1 cellular context compared by ENCODE assay signal in the genomic region with DNA sequence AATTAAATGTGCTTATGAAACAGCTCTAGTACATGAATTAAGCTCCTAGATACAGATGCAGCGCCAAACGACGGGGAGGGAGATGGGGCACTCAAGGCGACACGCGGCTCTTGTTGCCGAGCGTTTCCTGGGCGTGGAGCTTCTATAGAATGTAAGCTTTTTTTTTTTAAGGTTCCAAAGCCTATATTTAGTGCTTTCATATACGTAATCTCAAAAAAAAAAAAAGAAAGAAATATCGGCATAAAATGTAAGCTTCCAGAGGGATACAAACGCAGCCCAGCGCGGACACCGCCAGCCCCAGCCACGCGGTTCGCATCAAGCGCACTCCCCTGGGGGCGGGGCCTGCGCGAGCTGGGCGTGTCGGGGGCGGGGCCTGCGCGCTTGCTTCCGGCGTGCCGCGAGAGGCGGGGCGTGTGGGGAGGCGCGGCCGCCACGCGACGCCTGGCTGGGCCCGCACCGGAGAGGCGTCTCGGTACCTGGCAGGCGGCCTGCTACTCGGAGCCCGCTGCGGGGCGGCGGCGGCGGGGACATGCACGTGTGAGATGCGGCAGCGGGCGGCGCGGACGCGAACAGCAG.
TF ChIP-seq lines count a peak whose summit lies in the region.

A gene with protein sequence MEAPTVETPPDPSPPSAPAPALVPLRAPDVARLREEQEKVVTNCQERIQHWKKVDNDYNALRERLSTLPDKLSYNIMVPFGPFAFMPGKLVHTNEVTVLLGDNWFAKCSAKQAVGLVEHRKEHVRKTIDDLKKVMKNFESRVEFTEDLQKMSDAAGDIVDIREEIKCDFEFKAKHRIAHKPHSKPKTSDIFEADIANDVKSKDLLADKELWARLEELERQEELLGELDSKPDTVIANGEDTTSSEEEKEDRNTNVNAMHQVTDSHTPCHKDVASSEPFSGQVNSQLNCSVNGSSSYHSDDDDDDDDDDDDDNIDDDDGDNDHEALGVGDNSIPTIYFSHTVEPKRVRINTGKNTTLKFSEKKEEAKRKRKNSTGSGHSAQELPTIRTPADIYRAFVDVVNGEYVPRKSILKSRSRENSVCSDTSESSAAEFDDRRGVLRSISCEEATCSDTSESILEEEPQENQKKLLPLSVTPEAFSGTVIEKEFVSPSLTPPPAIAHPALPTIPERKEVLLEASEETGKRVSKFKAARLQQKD (plus strand): TSS at position 412 of the 576 bp plus-strand sequence. CDS start 309 bp downstream, outside the sequence.

TF ChIP-seq in HepG2, 621 proteins besides CTCF, POLR2A, EP300 and RAD21 (continued from another document and continues in another):
- TF ChIP-seq, protein P1, sequence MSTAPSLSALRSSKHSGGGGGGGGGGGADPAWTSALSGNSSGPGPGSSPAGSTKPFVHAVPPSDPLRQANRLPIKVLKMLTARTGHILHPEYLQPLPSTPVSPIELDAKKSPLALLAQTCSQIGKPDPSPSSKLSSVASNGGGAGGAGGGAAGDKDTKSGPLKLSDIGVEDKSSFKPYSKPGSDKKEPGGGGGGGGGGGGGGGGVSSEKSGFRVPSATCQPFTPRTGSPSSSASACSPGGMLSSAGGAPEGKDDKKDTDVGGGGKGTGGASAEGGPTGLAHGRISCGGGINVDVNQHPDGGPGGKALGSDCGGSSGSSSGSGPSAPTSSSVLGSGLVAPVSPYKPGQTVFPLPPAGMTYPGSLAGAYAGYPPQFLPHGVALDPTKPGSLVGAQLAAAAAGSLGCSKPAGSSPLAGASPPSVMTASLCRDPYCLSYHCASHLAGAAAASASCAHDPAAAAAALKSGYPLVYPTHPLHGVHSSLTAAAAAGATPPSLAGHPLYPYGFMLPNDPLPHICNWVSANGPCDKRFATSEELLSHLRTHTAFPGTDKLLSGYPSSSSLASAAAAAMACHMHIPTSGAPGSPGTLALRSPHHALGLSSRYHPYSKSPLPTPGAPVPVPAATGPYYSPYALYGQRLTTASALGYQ (CRISPR knock-in tag; IDR thresholded peaks at IDR 0.05), result no peak
- no peak for TF ChIP-seq NR2F2 (IDR thresholded peaks at IDR 0.05; ENCODE audit: borderline replicate concordance, low read depth)
- no peak for TF ChIP-seq ZNF138 (CRISPR knock-in tag; IDR thresholded peaks at IDR 0.05; ENCODE audit: low read depth)
- 0 out of 2 replicates have a peak, but pooled peaks have one; percentile 24 for TF ChIP-seq ZNF777 (CRISPR knock-in tag; IDR thresholded peaks at IDR 0.05)
- TF ChIP-seq TOE1 (CRISPR knock-in tag; IDR thresholded peaks at IDR 0.05), result no peak
- 0 out of 2 replicates have a peak, but pooled peaks have one; percentile 27 for TF ChIP-seq RFXAP (CRISPR knock-in tag; IDR thresholded peaks at IDR 0.05; ENCODE audit: borderline replicate concordance)
- TF ChIP-seq ATAD3A (CRISPR knock-in tag; IDR thresholded peaks at IDR 0.05), result no peak
- TF ChIP-seq, protein P2, sequence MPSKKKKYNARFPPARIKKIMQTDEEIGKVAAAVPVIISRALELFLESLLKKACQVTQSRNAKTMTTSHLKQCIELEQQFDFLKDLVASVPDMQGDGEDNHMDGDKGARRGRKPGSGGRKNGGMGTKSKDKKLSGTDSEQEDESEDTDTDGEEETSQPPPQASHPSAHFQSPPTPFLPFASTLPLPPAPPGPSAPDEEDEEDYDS (CRISPR knock-in tag; IDR thresholded peaks at IDR 0.05), result peak; percentile 54; the same call in 1 of the 2 replicates
- TF ChIP-seq ASH2L (IDR thresholded peaks at IDR 0.05; ENCODE audit: insufficient read length, low read depth, low read length), result peak; percentile 13
- peak; percentile 83 for TF ChIP-seq POLR2AphosphoS5 (IDR thresholded peaks at IDR 0.05; ENCODE audit: low read depth, low read length)
- TF ChIP-seq ELF3 (CRISPR knock-in tag; IDR thresholded peaks at IDR 0.05), result peak; percentile 46; the same call in 1 of the 2 replicates
- peak; percentile 24; the same call in 1 of the 2 replicates for TF ChIP-seq BHLHE40 (IDR thresholded peaks at IDR 0.05; ENCODE audit: low read length)
- TF ChIP-seq, protein P3, sequence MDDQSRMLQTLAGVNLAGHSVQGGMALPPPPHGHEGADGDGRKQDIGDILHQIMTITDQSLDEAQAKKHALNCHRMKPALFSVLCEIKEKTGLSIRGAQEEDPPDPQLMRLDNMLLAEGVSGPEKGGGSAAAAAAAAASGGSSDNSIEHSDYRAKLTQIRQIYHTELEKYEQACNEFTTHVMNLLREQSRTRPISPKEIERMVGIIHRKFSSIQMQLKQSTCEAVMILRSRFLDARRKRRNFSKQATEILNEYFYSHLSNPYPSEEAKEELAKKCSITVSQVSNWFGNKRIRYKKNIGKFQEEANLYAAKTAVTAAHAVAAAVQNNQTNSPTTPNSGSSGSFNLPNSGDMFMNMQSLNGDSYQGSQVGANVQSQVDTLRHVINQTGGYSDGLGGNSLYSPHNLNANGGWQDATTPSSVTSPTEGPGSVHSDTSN (CRISPR knock-in tag; IDR thresholded peaks at IDR 0.05; ENCODE audit: borderline replicate concordance), result no peak
- TF ChIP-seq, protein P4, sequence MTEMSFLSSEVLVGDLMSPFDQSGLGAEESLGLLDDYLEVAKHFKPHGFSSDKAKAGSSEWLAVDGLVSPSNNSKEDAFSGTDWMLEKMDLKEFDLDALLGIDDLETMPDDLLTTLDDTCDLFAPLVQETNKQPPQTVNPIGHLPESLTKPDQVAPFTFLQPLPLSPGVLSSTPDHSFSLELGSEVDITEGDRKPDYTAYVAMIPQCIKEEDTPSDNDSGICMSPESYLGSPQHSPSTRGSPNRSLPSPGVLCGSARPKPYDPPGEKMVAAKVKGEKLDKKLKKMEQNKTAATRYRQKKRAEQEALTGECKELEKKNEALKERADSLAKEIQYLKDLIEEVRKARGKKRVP (CRISPR knock-in tag; IDR thresholded peaks at IDR 0.05), result no peak
- TF ChIP-seq ZNF230 (CRISPR knock-in tag; IDR thresholded peaks at IDR 0.05), result no peak
- TF ChIP-seq ISX (CRISPR knock-in tag; conservative IDR thresholded peaks at IDR 0.05), result no peak
- TF ChIP-seq PTBP1 (IDR thresholded peaks at IDR 0.05; ENCODE audit: low read depth, low read length, poor library complexity, severe bottlenecking), result no peak
- TF ChIP-seq, protein P5, sequence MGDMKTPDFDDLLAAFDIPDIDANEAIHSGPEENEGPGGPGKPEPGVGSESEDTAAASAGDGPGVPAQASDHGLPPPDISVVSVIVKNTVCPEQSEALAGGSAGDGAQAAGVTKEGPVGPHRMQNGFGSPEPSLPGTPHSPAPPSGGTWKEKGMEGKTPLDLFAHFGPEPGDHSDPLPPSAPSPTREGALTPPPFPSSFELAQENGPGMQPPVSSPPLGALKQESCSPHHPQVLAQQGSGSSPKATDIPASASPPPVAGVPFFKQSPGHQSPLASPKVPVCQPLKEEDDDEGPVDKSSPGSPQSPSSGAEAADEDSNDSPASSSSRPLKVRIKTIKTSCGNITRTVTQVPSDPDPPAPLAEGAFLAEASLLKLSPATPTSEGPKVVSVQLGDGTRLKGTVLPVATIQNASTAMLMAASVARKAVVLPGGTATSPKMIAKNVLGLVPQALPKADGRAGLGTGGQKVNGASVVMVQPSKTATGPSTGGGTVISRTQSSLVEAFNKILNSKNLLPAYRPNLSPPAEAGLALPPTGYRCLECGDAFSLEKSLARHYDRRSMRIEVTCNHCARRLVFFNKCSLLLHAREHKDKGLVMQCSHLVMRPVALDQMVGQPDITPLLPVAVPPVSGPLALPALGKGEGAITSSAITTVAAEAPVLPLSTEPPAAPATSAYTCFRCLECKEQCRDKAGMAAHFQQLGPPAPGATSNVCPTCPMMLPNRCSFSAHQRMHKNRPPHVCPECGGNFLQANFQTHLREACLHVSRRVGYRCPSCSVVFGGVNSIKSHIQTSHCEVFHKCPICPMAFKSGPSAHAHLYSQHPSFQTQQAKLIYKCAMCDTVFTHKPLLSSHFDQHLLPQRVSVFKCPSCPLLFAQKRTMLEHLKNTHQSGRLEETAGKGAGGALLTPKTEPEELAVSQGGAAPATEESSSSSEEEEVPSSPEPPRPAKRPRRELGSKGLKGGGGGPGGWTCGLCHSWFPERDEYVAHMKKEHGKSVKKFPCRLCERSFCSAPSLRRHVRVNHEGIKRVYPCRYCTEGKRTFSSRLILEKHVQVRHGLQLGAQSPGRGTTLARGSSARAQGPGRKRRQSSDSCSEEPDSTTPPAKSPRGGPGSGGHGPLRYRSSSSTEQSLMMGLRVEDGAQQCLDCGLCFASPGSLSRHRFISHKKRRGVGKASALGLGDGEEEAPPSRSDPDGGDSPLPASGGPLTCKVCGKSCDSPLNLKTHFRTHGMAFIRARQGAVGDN (CRISPR knock-in tag; IDR thresholded peaks at IDR 0.05), result peak; percentile 68
- TF ChIP-seq, protein P6, sequence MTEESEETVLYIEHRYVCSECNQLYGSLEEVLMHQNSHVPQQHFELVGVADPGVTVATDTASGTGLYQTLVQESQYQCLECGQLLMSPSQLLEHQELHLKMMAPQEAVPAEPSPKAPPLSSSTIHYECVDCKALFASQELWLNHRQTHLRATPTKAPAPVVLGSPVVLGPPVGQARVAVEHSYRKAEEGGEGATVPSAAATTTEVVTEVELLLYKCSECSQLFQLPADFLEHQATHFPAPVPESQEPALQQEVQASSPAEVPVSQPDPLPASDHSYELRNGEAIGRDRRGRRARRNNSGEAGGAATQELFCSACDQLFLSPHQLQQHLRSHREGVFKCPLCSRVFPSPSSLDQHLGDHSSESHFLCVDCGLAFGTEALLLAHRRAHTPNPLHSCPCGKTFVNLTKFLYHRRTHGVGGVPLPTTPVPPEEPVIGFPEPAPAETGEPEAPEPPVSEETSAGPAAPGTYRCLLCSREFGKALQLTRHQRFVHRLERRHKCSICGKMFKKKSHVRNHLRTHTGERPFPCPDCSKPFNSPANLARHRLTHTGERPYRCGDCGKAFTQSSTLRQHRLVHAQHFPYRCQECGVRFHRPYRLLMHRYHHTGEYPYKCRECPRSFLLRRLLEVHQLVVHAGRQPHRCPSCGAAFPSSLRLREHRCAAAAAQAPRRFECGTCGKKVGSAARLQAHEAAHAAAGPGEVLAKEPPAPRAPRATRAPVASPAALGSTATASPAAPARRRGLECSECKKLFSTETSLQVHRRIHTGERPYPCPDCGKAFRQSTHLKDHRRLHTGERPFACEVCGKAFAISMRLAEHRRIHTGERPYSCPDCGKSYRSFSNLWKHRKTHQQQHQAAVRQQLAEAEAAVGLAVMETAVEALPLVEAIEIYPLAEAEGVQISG (CRISPR knock-in tag; IDR thresholded peaks at IDR 0.05), result peak; percentile 17; the same call in 1 of the 2 replicates
- TF ChIP-seq KDM5A (IDR thresholded peaks at IDR 0.05; ENCODE audit: borderline replicate concordance, low read length), result no peak
- TF ChIP-seq, protein P7, sequence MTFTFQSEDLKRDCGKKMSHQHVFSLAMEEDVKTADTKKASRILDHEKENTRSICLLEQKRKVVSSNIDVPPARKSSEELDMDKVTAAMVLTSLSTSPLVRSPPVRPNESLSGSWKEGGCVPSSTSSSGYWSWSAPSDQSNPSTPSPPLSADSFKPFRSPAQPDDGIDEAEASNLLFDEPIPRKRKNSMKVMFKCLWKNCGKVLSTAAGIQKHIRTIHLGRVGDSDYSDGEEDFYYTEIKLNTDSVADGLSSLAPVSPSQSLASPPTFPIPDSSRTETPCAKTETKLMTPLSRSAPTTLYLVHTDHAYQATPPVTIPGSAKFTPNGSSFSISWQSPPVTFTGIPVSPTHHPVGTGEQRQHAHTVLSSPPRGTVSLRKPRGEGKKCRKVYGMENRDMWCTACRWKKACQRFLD (CRISPR knock-in tag; IDR thresholded peaks at IDR 0.05; ENCODE audit: borderline replicate concordance), result no peak
- TF ChIP-seq, protein P8, sequence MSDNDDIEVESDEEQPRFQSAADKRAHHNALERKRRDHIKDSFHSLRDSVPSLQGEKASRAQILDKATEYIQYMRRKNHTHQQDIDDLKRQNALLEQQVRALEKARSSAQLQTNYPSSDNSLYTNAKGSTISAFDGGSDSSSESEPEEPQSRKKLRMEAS (IDR thresholded peaks at IDR 0.05), result peak; percentile 95
- TF ChIP-seq SKI (IDR thresholded peaks at IDR 0.05; ENCODE audit: partially characterized antibody), result peak; percentile 25
- TF ChIP-seq ZNF337 (CRISPR knock-in tag; IDR thresholded peaks at IDR 0.05; ENCODE audit: borderline replicate concordance, low read depth), result no peak
- no peak for TF ChIP-seq SNAI1 (CRISPR knock-in tag; IDR thresholded peaks at IDR 0.05; ENCODE audit: borderline replicate concordance)
- TF ChIP-seq SMAD1 (CRISPR knock-in tag; IDR thresholded peaks at IDR 0.05; ENCODE audit: borderline replicate concordance, low read depth), result no peak
- no peak for TF ChIP-seq ZNF143 (CRISPR knock-in tag; IDR thresholded peaks at IDR 0.05)
- TF ChIP-seq ZBTB20 (CRISPR knock-in tag; IDR thresholded peaks at IDR 0.05; ENCODE audit: borderline replicate concordance, low read depth), result no peak
- no peak for TF ChIP-seq ZNF772 (CRISPR knock-in tag; IDR thresholded peaks at IDR 0.05)
- TF ChIP-seq SMARCE1 (IDR thresholded peaks at IDR 0.05; ENCODE audit: borderline replicate concordance), result no peak
- TF ChIP-seq MBNL3 (CRISPR knock-in tag; conservative IDR thresholded peaks at IDR 0.05), result no peak
- TF ChIP-seq ZNF790 (CRISPR knock-in tag; IDR thresholded peaks at IDR 0.05; ENCODE audit: borderline replicate concordance), result no peak
- TF ChIP-seq SAP130 (CRISPR knock-in tag; IDR thresholded peaks at IDR 0.05; ENCODE audit: low read depth), result peak; percentile 55; the same call in 1 of the 2 replicates
- TF ChIP-seq ZNF569 (CRISPR knock-in tag; IDR thresholded peaks at IDR 0.05; ENCODE audit: borderline replicate concordance), result no peak
- no peak for TF ChIP-seq MAZ (IDR thresholded peaks at IDR 0.05; ENCODE audit: borderline replicate concordance, low read depth, low read length)
- 0 out of 2 replicates have a peak, but pooled peaks have one; percentile 9 for TF ChIP-seq MAZ (CRISPR knock-in tag; IDR thresholded peaks at IDR 0.05; ENCODE audit: low read depth)
- peak; percentile 71 for TF ChIP-seq ZFX (CRISPR knock-in tag; IDR thresholded peaks at IDR 0.05; ENCODE audit: low read depth)
- TF ChIP-seq RBFOX2 (IDR thresholded peaks at IDR 0.05; ENCODE audit: low read depth, low read length), result peak; percentile 88
- TF ChIP-seq, protein P9, sequence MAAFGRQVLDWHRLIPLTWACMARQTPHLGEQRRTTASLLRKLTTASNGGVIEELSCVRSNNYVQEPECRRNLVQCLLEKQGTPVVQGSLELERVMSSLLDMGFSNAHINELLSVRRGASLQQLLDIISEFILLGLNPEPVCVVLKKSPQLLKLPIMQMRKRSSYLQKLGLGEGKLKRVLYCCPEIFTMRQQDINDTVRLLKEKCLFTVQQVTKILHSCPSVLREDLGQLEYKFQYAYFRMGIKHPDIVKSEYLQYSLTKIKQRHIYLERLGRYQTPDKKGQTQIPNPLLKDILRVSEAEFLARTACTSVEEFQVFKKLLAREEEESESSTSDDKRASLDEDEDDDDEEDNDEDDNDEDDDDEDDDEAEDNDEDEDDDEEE (CRISPR knock-in tag; IDR thresholded peaks at IDR 0.05), result no peak
- TF ChIP-seq BCL6 (CRISPR knock-in tag; IDR thresholded peaks at IDR 0.05), result 0 out of 2 replicates have a peak, but pooled peaks have one; percentile 12
